8 cellular contexts compared by ENCODE assay signal in the genomic region with DNA sequence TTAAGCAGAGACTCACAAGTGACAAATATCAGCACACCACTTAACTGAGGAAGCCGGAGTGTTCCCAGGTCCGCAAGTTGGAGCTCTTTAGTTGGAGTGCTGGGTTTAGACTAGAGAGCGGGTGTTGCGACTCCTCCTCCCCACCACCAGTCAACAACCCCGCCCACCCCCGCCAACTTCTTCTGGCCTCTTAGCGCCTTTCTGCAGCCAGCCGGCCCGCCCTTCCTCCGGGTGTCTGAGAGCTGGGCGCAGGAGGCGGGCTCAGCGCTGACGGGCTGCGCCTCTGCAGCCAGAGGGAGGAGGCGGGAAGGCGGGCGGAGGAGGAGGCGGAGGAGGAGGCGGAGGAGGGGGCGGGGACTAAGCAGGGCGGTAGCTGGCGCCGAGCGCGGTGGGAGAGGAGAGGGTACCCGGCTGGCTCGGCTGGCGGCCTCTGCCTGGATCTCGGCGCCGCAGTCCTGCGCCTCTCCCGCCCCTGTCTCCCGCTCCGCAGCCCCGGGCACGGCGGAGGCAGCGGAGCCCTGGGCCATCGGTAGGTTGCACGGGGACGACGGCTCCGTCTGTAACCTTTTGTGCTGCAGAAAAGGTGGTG. TPM values are rescaled to one million over a fixed set of nuclear protein-coding genes. Genes with fewer than 3 reads are reported as not detected.
DNase-seq lines count a peak whose midpoint lies in the region; ATAC-seq and TF ChIP-seq lines count a peak whose summit lies in the region.

A gene with protein sequence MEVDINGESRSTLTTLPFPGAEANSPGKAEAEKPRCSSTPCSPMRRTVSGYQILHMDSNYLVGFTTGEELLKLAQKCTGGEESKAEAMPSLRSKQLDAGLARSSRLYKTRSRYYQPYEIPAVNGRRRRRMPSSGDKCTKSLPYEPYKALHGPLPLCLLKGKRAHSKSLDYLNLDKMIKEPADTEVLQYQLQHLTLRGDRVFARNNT (plus strand): TSS at position 396 of the 589 bp plus-strand sequence. CDS start 17,157 bp downstream, outside the sequence.

- H3K27ac ChIP-seq in left ventricle myocardium inferior (replicated peaks), result peak within 1 kb of the TSS; percentile 92
- peak within 1 kb of the TSS; percentile 81 for H3K27ac ChIP-seq in upper lobe of right lung

- H3K27me3 ChIP-seq in left ventricle myocardium inferior (ENCODE audit: low read depth) (no peaks in the 10 kb centered on the region), upper lobe of right lung (no peaks in the 10 kb centered on the region)

- H3K27ac Mint-ChIP-seq in progenitor cell of endocrine pancreas, result peak within 1 kb of the TSS; percentile 92

- H3K4me1 ChIP-seq in left ventricle myocardium inferior, result peaks cover 49% of the 10 kb centered on the region
- peaks cover 4% of the 10 kb centered on the region for H3K4me1 ChIP-seq in upper lobe of right lung

- H3K4me3 Mint-ChIP-seq in progenitor cell of endocrine pancreas (ENCODE audit: low read depth), result peak within 1 kb of the TSS; percentile 87

- H3K36me3 Mint-ChIP-seq in progenitor cell of endocrine pancreas (ENCODE audit: insufficient read depth), result no peaks in the 10 kb centered on the region

- intact Hi-C loops in left ventricle myocardium inferior (cut with micrococcal nuclease) (no loop called here), upper lobe of right lung (cut with DNase I) (no loop called here)

- peak; percentile 36 for TF ChIP-seq CTCF in left ventricle myocardium inferior (IDR thresholded peaks at IDR 0.05; ENCODE audit: borderline replicate concordance)
- no peak for TF ChIP-seq CTCF in progenitor cell of endocrine pancreas (IDR thresholded peaks at IDR 0.05; ENCODE audit: unreplicated experiment)
- no peak for TF ChIP-seq CTCF in upper lobe of right lung (IDR thresholded peaks at IDR 0.05)

- ATAC-seq in GM18499 (IDR thresholded peaks at IDR 0.05; ENCODE audit: insufficient read depth, unreplicated experiment) (peak; percentile 37), HG02938 (IDR thresholded peaks at IDR 0.05; ENCODE audit: unreplicated experiment) (peak; percentile 68), upper lobe of right lung (peak; percentile 98)

- H3K27me3 Mint-ChIP-seq in progenitor cell of endocrine pancreas, result no peaks in the 10 kb centered on the region

- H3K4me3 ChIP-seq in left ventricle myocardium inferior (peak within 1 kb of the TSS; percentile 96), upper lobe of right lung (peak within 1 kb of the TSS; percentile 96)

- H3K4me1 Mint-ChIP-seq in progenitor cell of endocrine pancreas (ENCODE audit: low read depth), result peaks cover 27% of the 10 kb centered on the region

- no peaks in the 10 kb centered on the region for H3K36me3 ChIP-seq in left ventricle myocardium inferior
- H3K36me3 ChIP-seq in upper lobe of right lung, result no peaks in the 10 kb centered on the region

- DNase-seq in NCI-H187 (lab: John Stamatoyannopoulos, UW) (peak; percentile 85 to 95), T-helper 2 cell (peak; percentile 76 to 99 (median 89)), anterior cingulate cortex (lab: John Stamatoyannopoulos, UW) (peak; percentile 28 to 96 (median 91)), left ventricle myocardium inferior (peak; percentile 98), progenitor cell of endocrine pancreas (ENCODE audit: low spot score, unreplicated experiment) (peak; percentile 92), upper lobe of right lung (peak; percentile 99)

- H3K9me3 Mint-ChIP-seq in progenitor cell of endocrine pancreas (ENCODE audit: low read depth), result no peaks in the 10 kb centered on the region

- no peaks in the 10 kb centered on the region for H3K9me3 ChIP-seq in left ventricle myocardium inferior (replicated peaks)
- no peaks in the 10 kb centered on the region for H3K9me3 ChIP-seq in upper lobe of right lung

RNA-seq across cellular contexts. Expression of the gene that starts here (rescaled TPM):
- total RNA-seq in left ventricle myocardium inferior, result 5.5 TPM
- total RNA-seq in progenitor cell of endocrine pancreas, result 10.8 and 14.0 TPM in 2 replicates
- total RNA-seq in upper lobe of right lung, result 4.2 TPM

Comparison
In these comparisons a context has a peak if more than half of its experiments do, and no peak if none do; other contexts are left out.
1. Peak in every context shown above with its lines: DNase-seq, ATAC-seq, H3K4me3 ChIP-seq and H3K27ac ChIP-seq.
2. ATAC-seq: peak in every context shown above with its lines; median percentile 98 in upper lobe of right lung; 68 in HG02938; 37 in GM18499.